Comparison of ENCODE assay signal across 19 cellular contexts in the genomic region with DNA sequence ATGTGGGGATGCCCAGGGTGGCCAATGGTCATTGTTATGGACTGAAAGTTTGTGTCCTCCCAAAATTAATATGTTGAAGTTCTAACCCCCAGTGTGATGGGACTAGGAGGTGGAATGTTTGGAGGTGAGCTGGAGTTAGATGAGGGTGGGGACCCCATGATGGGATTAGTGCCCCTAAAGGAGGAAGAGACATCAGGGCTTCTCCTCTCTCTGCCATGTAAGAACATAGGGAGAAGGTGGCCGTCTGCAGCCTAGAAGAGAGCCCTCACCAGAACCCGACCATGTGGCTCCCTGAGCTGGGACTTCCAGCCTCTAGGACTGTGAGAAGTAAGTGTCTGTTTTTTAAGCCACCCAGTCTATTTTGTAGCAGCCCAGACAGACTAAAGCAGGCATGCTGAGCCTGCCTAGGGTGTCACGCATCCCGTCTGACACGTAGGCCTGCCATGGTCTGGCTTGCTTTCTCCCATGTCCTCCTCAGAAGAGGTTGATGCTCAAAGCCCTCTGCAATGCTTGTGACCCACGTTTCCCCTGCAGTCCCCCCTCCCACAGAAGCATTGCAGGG. TPM values are rescaled to one million over a fixed set of nuclear protein-coding genes. Genes with fewer than 3 reads are reported as not detected.
DNase-seq lines count a peak whose midpoint lies in the region; ATAC-seq and TF ChIP-seq lines count a peak whose summit lies in the region.
"Had no signal": no experiment of that assay in that cellular context is flagged by ENCODE, and none has a peak within 500 bp of the region (broad histone marks: within the 10 kb centered on the region; RNA-seq: fewer than 3 reads in every experiment).

No MANE protein-coding gene starts in this region.

- H3K27ac Mint-ChIP-seq in CD4-positive, alpha-beta T cell, result no peak overlapping the region
- H3K27ac Mint-ChIP-seq in activated naive CD8-positive, alpha-beta T cell treated with anti-CD3 and anti-CD28 coated beads for 36 hours, result no peak overlapping the region
- H3K27ac Mint-ChIP-seq: CD8-positive, alpha-beta T cell had no signal

- H3K9me3 Mint-ChIP-seq in CD4-positive, alpha-beta T cell, result no peaks in the 10 kb centered on the region
- no peaks in the 10 kb centered on the region for H3K9me3 Mint-ChIP-seq in activated naive CD8-positive, alpha-beta T cell treated with anti-CD3 and anti-CD28 coated beads for 36 hours
- H3K9me3 Mint-ChIP-seq: CD8-positive, alpha-beta T cell had no signal

- H3K9me3 ChIP-seq in CD4-positive, alpha-beta T cell (ENCODE audit: control insufficient read depth, low read length), result no peaks in the 10 kb centered on the region
- H3K9me3 ChIP-seq in Karpas-422 (ENCODE audit: low read length) (no peaks in the 10 kb centered on the region), mucosa of rectum (ENCODE audit: control insufficient read depth in 2 of 2, low read length in 2 of 2) (no peaks in the 10 kb centered on the region)

- POLR2A ChIA-PET in CD4-positive, alpha-beta T cell (lab: Charles Lee), result interaction anchor here (0.7 kb wide), 1 partner anchor 143 kb away, joined by 7 read pairs; no protein-coding TSS in a partner anchor

- CTCF ChIA-PET in CD4-positive, alpha-beta T cell (lab: Charles Lee), result no interaction called here

- 0 out of 2 replicates have a peak, but pooled peaks have one; percentile 22 for TF ChIP-seq POLR2A in Raji (IDR thresholded peaks at IDR 0.05; ENCODE audit: insufficient read depth, low read depth, low read length)

- H3K9ac ChIP-seq in Karpas-422 (ENCODE audit: low read length) (no peak overlapping the region), mucosa of rectum (ENCODE audit: low read depth in 1 of 2, low read length in 2 of 2) (no peak overlapping the region)

- no peak for ATAC-seq in CD4-positive, alpha-beta T cell (ENCODE audit: poor library complexity)
- ATAC-seq: CD8-positive, alpha-beta T cell; Right ventricle myocardium inferior had no signal

- H3K36me3 Mint-ChIP-seq in CD4-positive, alpha-beta T cell (ENCODE audit: low read depth), result peaks cover 10% of the 10 kb centered on the region
- H3K36me3 Mint-ChIP-seq in activated naive CD8-positive, alpha-beta T cell treated with anti-CD3 and anti-CD28 coated beads for 36 hours, result no peaks in the 10 kb centered on the region

- peaks cover 6% of the 10 kb centered on the region for H3K79me2 ChIP-seq in Karpas-422 (ENCODE audit: low read length)

- H3K4me2 ChIP-seq in Karpas-422 (ENCODE audit: low read depth, low read length, poor library complexity, severe bottlenecking), result peak overlapping the region; percentile 70

- intact Hi-C loops in CD4-positive, alpha-beta T cell (cut with DNase I, micrococcal nuclease), result no loop called here

- H3K9me2 ChIP-seq in Karpas-422 (replicated peaks; ENCODE audit: insufficient read depth, low read length), result no peaks in the 10 kb centered on the region

- no peak overlapping the region for H3K27ac ChIP-seq in CD4-positive, alpha-beta T cell (ENCODE audit: low read depth, low read length)
- H3K27ac ChIP-seq in Karpas-422 (ENCODE audit: low read length) (no peak overlapping the region), mucosa of rectum (ENCODE audit: low read depth in 2 of 2, low read length in 2 of 2) (peak overlapping the region in 1 of 2 donors; percentile 77)

- TF ChIP-seq CTCF in CD4-positive, alpha-beta T cell (IDR thresholded peaks at IDR 0.05), result no peak

- H3K4me1 Mint-ChIP-seq in CD4-positive, alpha-beta T cell (ENCODE audit: low read depth), result peaks cover 12% of the 10 kb centered on the region
- H3K4me1 Mint-ChIP-seq in activated naive CD8-positive, alpha-beta T cell treated with anti-CD3 and anti-CD28 coated beads for 36 hours, result peaks cover 12% of the 10 kb centered on the region

- no peak for DNase-seq in CD4-positive, alpha-beta T cell
- DNase-seq in Karpas-422 (peak; percentile 39), NCI-H748 (lab: John Stamatoyannopoulos, UW; ENCODE audit: unreplicated experiment) (no peak), CD1c-positive myeloid dendritic cell (ENCODE audit: extremely low spot score) (no peak), NOMO-1 treated with dmso at 0.1 percent for 144 hours (lab: John Stamatoyannopoulos, UW; ENCODE audit: unreplicated experiment) (no peak)
- no peak for DNase-seq in activated naive CD8-positive, alpha-beta T cell treated with anti-CD3 and anti-CD28 coated beads for 36 hours
- DNase-seq: Calu3; CD8-positive, alpha-beta T cell; EL; Kasumi-1; MM.1S; NCI-H1092; NCI-H146; NCI-H2081; NCI-H748 treated with DMSO at 0.1 percent for 48 hours; SW 1271 had no signal

- no peaks in the 10 kb centered on the region; the same call in 1 of the 2 replicates for H4K20me1 ChIP-seq in Karpas-422 (ENCODE audit: insufficient read depth, low read depth, low read length)

- H3K4me1 ChIP-seq in Karpas-422 (ENCODE audit: low read length) (peaks cover 28% of the 10 kb centered on the region), mucosa of rectum (ENCODE audit: control insufficient read depth in 2 of 2, insufficient read depth in 2 of 2, low read length in 2 of 2) (peaks cover 8 to 9% of the 10 kb centered on the region in 2 donors)

- no peaks in the 10 kb centered on the region for H3K27me3 Mint-ChIP-seq in CD4-positive, alpha-beta T cell
- H3K27me3 Mint-ChIP-seq in activated naive CD8-positive, alpha-beta T cell treated with anti-CD3 and anti-CD28 coated beads for 36 hours, result peaks cover 4% of the 10 kb centered on the region

- no peaks in the 10 kb centered on the region for H3K27me3 ChIP-seq in CD4-positive, alpha-beta T cell (ENCODE audit: control insufficient read depth, insufficient read depth, low read length)
- H3K27me3 ChIP-seq in Karpas-422 (ENCODE audit: low read length) (no peaks in the 10 kb centered on the region), mucosa of rectum (ENCODE audit: control insufficient read depth in 2 of 2, insufficient read depth in 2 of 2, low read length in 2 of 2) (no peaks in the 10 kb centered on the region)

- H2AFZ ChIP-seq in Karpas-422 (ENCODE audit: low read length), result no peak overlapping the region

- H3K4me3 Mint-ChIP-seq in CD4-positive, alpha-beta T cell, result peak overlapping the region; percentile 48
- no peak overlapping the region for H3K4me3 Mint-ChIP-seq in activated naive CD8-positive, alpha-beta T cell treated with anti-CD3 and anti-CD28 coated beads for 36 hours
- H3K4me3 Mint-ChIP-seq: CD8-positive, alpha-beta T cell had no signal

- no peaks in the 10 kb centered on the region for H3K36me3 ChIP-seq in Karpas-422 (ENCODE audit: insufficient read depth, low read length)
- no peaks in the 10 kb centered on the region for H3K36me3 ChIP-seq in mucosa of rectum (ENCODE audit: control insufficient read depth in 2 of 2, insufficient read depth in 2 of 2, low read length in 2 of 2)

- H3K4me3 ChIP-seq in Karpas-422 (ENCODE audit: low read length) (peak overlapping the region; percentile 55; the same call in 1 of the 2 replicates), mucosa of rectum (ENCODE audit: low read length in 2 of 2) (peak overlapping the region; percentile 30 to 59)

RNA-seq across cellular contexts. Expression of a gene that starts 4.0 kb away (rescaled TPM):
- 10 to 100 TPM; 10.8 to 12.1 TPM for total RNA-seq in CD4-positive, alpha-beta T cell
- 27.6 and 41.1 TPM in 2 replicates for total RNA-seq in Karpas-422 (2014; rRNA removed; shearing (Covaris generic); ENCODE audit: low replicate concordance)
- total RNA-seq in activated naive CD8-positive, alpha-beta T cell treated with anti-CD3 and anti-CD28 coated beads for 36 hours, result 10 to 100 TPM; 30.9 to 31.3 TPM

RNA-seq across cellular contexts. Expression of a gene that starts 26.7 kb away (rescaled TPM):
- 1 to 10 TPM in 1 of 2 experiments, under 1 TPM in 1; 0.45 to 1.1 TPM for total RNA-seq in CD4-positive, alpha-beta T cell
- total RNA-seq in Karpas-422 (2014; rRNA removed; shearing (Covaris generic); ENCODE audit: low replicate concordance), result 0.67 and 3.9 TPM in 2 replicates
- total RNA-seq in activated naive CD8-positive, alpha-beta T cell treated with anti-CD3 and anti-CD28 coated beads for 36 hours, result 10 to 100 TPM; 10.9 to 12.0 TPM

RNA-seq across cellular contexts. Expression of a gene that starts 49.6 kb away (rescaled TPM):
- total RNA-seq in CD4-positive, alpha-beta T cell, result 1 to 10 TPM; 1.8 to 2.1 TPM
- 3.1 and 3.7 TPM in 2 replicates for total RNA-seq in Karpas-422 (2014; rRNA removed; shearing (Covaris generic); ENCODE audit: low replicate concordance)
- total RNA-seq in activated naive CD8-positive, alpha-beta T cell treated with anti-CD3 and anti-CD28 coated beads for 36 hours, result 1 to 10 TPM in 1 of 2 experiments, under 1 TPM in 1; 0.87 to 1.6 TPM
